ENCODE assay signal across 1 cellular context in genomic region chr2:58045580-58046334, GRCh38.
TF ChIP-seq lines count a peak whose summit lies in the region.

No MANE protein-coding gene starts in this region.

TF ChIP-seq in GM12878, 131 proteins besides CTCF, POLR2A, EP300 and RAD21:
- TF ChIP-seq IRF5 (IDR thresholded peaks at IDR 0.05; ENCODE audit: borderline replicate concordance) = no peak
- TF ChIP-seq MLLT1 (IDR thresholded peaks at IDR 0.05) = peak; percentile 75
- TF ChIP-seq HDGF (IDR thresholded peaks at IDR 0.05) = peak; percentile 63
- TF ChIP-seq WRNIP1 (IDR thresholded peaks at IDR 0.05; ENCODE audit: borderline replicate concordance, low read depth, low read length) = no peak
- no peak for TF ChIP-seq REST (IDR thresholded peaks at IDR 0.05; ENCODE audit: low read depth, low read length)
- TF ChIP-seq RUNX3 (IDR thresholded peaks at IDR 0.05; ENCODE audit: low read length) = 0 out of 2 replicates have a peak, but pooled peaks have one; percentile 6
- TF ChIP-seq E4F1 (IDR thresholded peaks at IDR 0.05; ENCODE audit: borderline replicate concordance, partially characterized antibody) = peak; percentile 24
- no peak for TF ChIP-seq PRDM15 (CRISPR knock-in tag; IDR thresholded peaks at IDR 0.05)
- TF ChIP-seq MTA3 (IDR thresholded peaks at IDR 0.05; ENCODE audit: borderline replicate concordance, low read length) = peak; percentile 70; the same call in 1 of the 2 replicates
- TF ChIP-seq SIN3A (IDR thresholded peaks at IDR 0.05; ENCODE audit: low read depth, low read length) = no peak
- peak; percentile 13; the same call in 1 of the 2 replicates for TF ChIP-seq ZBTB40 (IDR thresholded peaks at IDR 0.05; ENCODE audit: borderline replicate concordance)
- no peak for TF ChIP-seq USF1 (IDR thresholded peaks at IDR 0.05; ENCODE audit: borderline replicate concordance, extremely low read length, insufficient read depth, low read depth, low read length)
- TF ChIP-seq TAF1 (IDR thresholded peaks at IDR 0.05; ENCODE audit: borderline replicate concordance, low read depth, low read length) = no peak
